Comparison of ENCODE assay signal across 8 cellular contexts in genomic region chr18:79944126-79944731, GRCh38. TPM values are rescaled to one million over a fixed set of nuclear protein-coding genes. Genes with fewer than 3 reads are reported as not detected.
DNase-seq lines count a peak whose midpoint lies in the region; ATAC-seq, FAIRE-seq and TF ChIP-seq lines count a peak whose summit lies in the region.

No MANE protein-coding gene starts in this region.

- H3K27me3 ChIP-seq in esophagus muscularis mucosa, result no peaks in the 10 kb centered on the region

- H3K9me3 ChIP-seq in esophagus muscularis mucosa, result no peaks in the 10 kb centered on the region

- peaks cover 22 to 48% (median 39%) of the 10 kb centered on the region in 4 donors for H3K36me3 ChIP-seq in esophagus muscularis mucosa

- intact Hi-C loops in activated CD8-positive, alpha-beta T cell treated with anti-CD3 and anti-CD28 coated beads for 36 hours (cut with micrococcal nuclease), result loop anchor here (10.0 kb wide), 1 partner anchor 259 kb away; no protein-coding TSS in a partner anchor
- intact Hi-C loops in esophagus muscularis mucosa (cut with DNase I), result no loop called here

- DNase-seq in GM12865 (ENCODE audit: low read depth) (peak; percentile 57), nephron progenitor cell (no peak), NCI-H774 (lab: John Stamatoyannopoulos, UW) (no peak), HTR-8/SVneo (ENCODE audit: insufficient read length, low spot score) (no peak), esophagus muscularis mucosa (ENCODE audit: extremely low spot score) (no peak)
- DNase-seq in activated CD8-positive, alpha-beta T cell treated with anti-CD3 and anti-CD28 coated beads for 36 hours, result peak; percentile 71

- FAIRE-seq in HTR-8/SVneo (lab: Jason Lieb, UNC), result no peak

- peak overlapping the region; percentile 7 for H3K27ac Mint-ChIP-seq in activated CD8-positive, alpha-beta T cell treated with anti-CD3 and anti-CD28 coated beads for 36 hours
- peak overlapping the region; percentile 32 for H3K27ac Mint-ChIP-seq in nephron progenitor cell

- TF ChIP-seq EP300 in esophagus muscularis mucosa (IDR thresholded peaks at IDR 0.05), result no peak

- 68% methylated on average over 6 of the region's 11 CpGs for WGBS in esophagus muscularis mucosa

- ATAC-seq in HG02798 (IDR thresholded peaks at IDR 0.05; ENCODE audit: poor library complexity, unreplicated experiment) (peak; percentile 40), GM18870 (IDR thresholded peaks at IDR 0.05; ENCODE audit: unreplicated experiment) (no peak)
- ATAC-seq in activated CD8-positive, alpha-beta T cell treated with anti-CD3 and anti-CD28 coated beads for 36 hours, result peak; percentile 87

- H3K4me3 Mint-ChIP-seq in activated CD8-positive, alpha-beta T cell treated with anti-CD3 and anti-CD28 coated beads for 36 hours, result peak overlapping the region; percentile 13
- H3K4me3 Mint-ChIP-seq in nephron progenitor cell, result peak overlapping the region; percentile 38

- H3K9me3 Mint-ChIP-seq in activated CD8-positive, alpha-beta T cell treated with anti-CD3 and anti-CD28 coated beads for 36 hours, result no peaks in the 10 kb centered on the region
- no peaks in the 10 kb centered on the region for H3K9me3 Mint-ChIP-seq in nephron progenitor cell

- peaks cover 29% of the 10 kb centered on the region for H3K36me3 Mint-ChIP-seq in activated CD8-positive, alpha-beta T cell treated with anti-CD3 and anti-CD28 coated beads for 36 hours (ENCODE audit: low read depth)
- H3K36me3 Mint-ChIP-seq in nephron progenitor cell (ENCODE audit: low read depth), result peaks cover 31% of the 10 kb centered on the region

- no peak for TF ChIP-seq CTCF in GM12865 (IDR thresholded peaks at IDR 0.05; ENCODE audit: insufficient read depth, low read depth, low read length, missing control alignments)
- no peak for TF ChIP-seq CTCF in activated CD8-positive, alpha-beta T cell treated with anti-CD3 and anti-CD28 coated beads for 36 hours (IDR thresholded peaks at IDR 0.05)
- TF ChIP-seq CTCF in nephron progenitor cell (IDR thresholded peaks at IDR 0.05), result no peak
- no peak for TF ChIP-seq CTCF in esophagus muscularis mucosa (IDR thresholded peaks at IDR 0.05)

- no peak for TF ChIP-seq POLR2A in esophagus muscularis mucosa (IDR thresholded peaks at IDR 0.05; ENCODE audit: low read depth)

- no peaks in the 10 kb centered on the region for H3K27me3 Mint-ChIP-seq in activated CD8-positive, alpha-beta T cell treated with anti-CD3 and anti-CD28 coated beads for 36 hours
- H3K27me3 Mint-ChIP-seq in nephron progenitor cell (ENCODE audit: low read depth, poor library complexity), result peaks cover 5% of the 10 kb centered on the region

- H3K4me1 ChIP-seq in esophagus muscularis mucosa, result peaks cover 44 to 55% (median 50%) of the 10 kb centered on the region in 4 donors

- POLR2A ChIA-PET in activated CD8-positive, alpha-beta T cell treated with anti-CD3 and anti-CD28 coated beads for 36 hours (lab: Charles Lee), result interaction anchor here (1.6 kb wide), 1 partner anchor 10 kb away, joined by 6 read pairs; no protein-coding TSS in a partner anchor

- no peak overlapping the region for H3K27ac ChIP-seq in esophagus muscularis mucosa (replicated peaks in 1 of 4)

- peaks cover 44% of the 10 kb centered on the region for H3K4me1 Mint-ChIP-seq in activated CD8-positive, alpha-beta T cell treated with anti-CD3 and anti-CD28 coated beads for 36 hours (ENCODE audit: low read depth)
- peaks cover 42% of the 10 kb centered on the region for H3K4me1 Mint-ChIP-seq in nephron progenitor cell

- H3K4me3 ChIP-seq in GM12865 (ENCODE audit: low read depth, low read length) (no peak overlapping the region), esophagus muscularis mucosa (no peak overlapping the region)

- CTCF ChIA-PET in activated CD8-positive, alpha-beta T cell treated with anti-CD3 and anti-CD28 coated beads for 36 hours (lab: Charles Lee), result interaction anchor here (0.8 kb wide), 1 partner anchor 19 kb away, joined by 3 read pairs; no protein-coding TSS in a partner anchor

RNA-seq across cellular contexts. Expression of gene SLC66A2, which starts 7.2 kb away (rescaled TPM):
- total RNA-seq in activated CD8-positive, alpha-beta T cell treated with anti-CD3 and anti-CD28 coated beads for 36 hours, result 10 to 100 TPM; 28.2 to 29.7 TPM
- total RNA-seq in esophagus muscularis mucosa, result 10 to 100 TPM; 27.0 to 46.4 (median 41.5) TPM

RNA-seq across cellular contexts. Expression of gene HSBP1L1, which starts 20.2 kb away (rescaled TPM):
- total RNA-seq in activated CD8-positive, alpha-beta T cell treated with anti-CD3 and anti-CD28 coated beads for 36 hours, result 1 to 10 TPM; 5.1 TPM
- 1 to 10 TPM; 4.6 to 7.2 (median 6.6) TPM for total RNA-seq in esophagus muscularis mucosa

RNA-seq across cellular contexts. Expression of gene TXNL4A, which starts 44.1 kb away (rescaled TPM):
- total RNA-seq in activated CD8-positive, alpha-beta T cell treated with anti-CD3 and anti-CD28 coated beads for 36 hours, result 100 to 1,000 TPM; 172 to 189 TPM
- 10 to 100 TPM; 21.6 to 44.9 (median 38.9) TPM for total RNA-seq in esophagus muscularis mucosa

Comparison
In these comparisons a context has a peak if more than half of its experiments do, and no peak if none do; other contexts are left out.
1. DNase-seq: peak in GM12865 (single experiment) and activated CD8-positive, alpha-beta T cell treated with anti-CD3 and anti-CD28 coated beads for 36 hours (single experiment); none in nephron progenitor cell (single experiment), NCI-H774 (single experiment), HTR-8/SVneo (single experiment) and esophagus muscularis mucosa (single experiment).